ENCODE assay signal across 26 cellular contexts in genomic region chr17:67947325-67947813, GRCh38.
"Had no signal": no experiment of that assay in that cellular context is flagged by ENCODE, and none has a peak within 500 bp of the region (broad histone marks: within the 10 kb centered on the region; RNA-seq: fewer than 3 reads in every experiment).

No MANE protein-coding gene starts in this region.

- H3K27me3 Mint-ChIP-seq: naive thymus-derived CD8-positive, alpha-beta T cell; stimulated activated naive B cell treated with anti-CD40 and anti-IgM and Interleukin-4, amounts not matched to agents 10 μg/mL and 1 μg/mL and 100 μg/mL, for 72 hours had no signal

- H3K27ac Mint-ChIP-seq: nephron had no signal

- H3K9me3 Mint-ChIP-seq: naive thymus-derived CD8-positive, alpha-beta T cell; nephron; neural crest cell; stimulated activated naive B cell treated with anti-CD40 and anti-IgM and Interleukin-4, amounts not matched to agents 10 μg/mL and 1 μg/mL and 100 μg/mL, for 72 hours had no signal

- H3K4me3 Mint-ChIP-seq: immature natural killer cell; naive thymus-derived CD8-positive, alpha-beta T cell; nephron; neural crest cell; stimulated activated naive B cell treated with anti-CD40 and anti-IgM and Interleukin-4, amounts not matched to agents 10 μg/mL and 1 μg/mL and 100 μg/mL, for 72 hours had no signal

- DNase-seq: immature natural killer cell; kidney; left colon; left lung; lower lobe of right lung; mammary epithelial cell; mesenchymal stem cell; naive thymus-derived CD8-positive, alpha-beta T cell; nucleus accumbens; pancreas; posterior cingulate gyrus; retina; right cardiac atrium; stimulated activated CD4-positive, alpha-beta T cell treated with anti-CD3 and anti-CD28 coated beads, Interleukin-12 subunit alpha, Interleukin-12 subunit beta, amount 100 ng/mL, for 4 hours; stimulated activated CD4-positive, alpha-beta T cell treated with anti-CD3 and anti-CD28 coated beads, Interleukin-15, amount 100 ng/mL, for 24 hours; stimulated activated CD4-positive, alpha-beta T cell treated with anti-CD3 and anti-CD28 coated beads, Interleukin-2, amount 100 ng/mL, for 24 hours; stimulated activated CD4-positive, alpha-beta T cell treated with anti-CD3 and anti-CD28 coated beads, Interleukin-4, amount 100 ng/mL, for 1 hour; stimulated activated naive B cell treated with anti-CD40 and anti-IgM and Interleukin-4, amounts not matched to agents 10 μg/mL and 1 μg/mL and 100 μg/mL, for 72 hours; stimulated activated naive CD8-positive, alpha-beta T cell treated with anti-CD3 and anti-CD28 coated beads, Interleukin-15, Interleukin-2, amounts not matched to agents 100 U/mL and 50 U/mL, for 24 hours; stomach; testis; thyroid gland; transverse colon; upper lobe of left lung had no signal

- H3K4me1 Mint-ChIP-seq: immature natural killer cell, nephron, neural crest cell had no signal
